Comparison of ENCODE assay signal across 35 cellular contexts in genomic region chr22:30535182-30535581, GRCh38. TPM values are rescaled to one million over a fixed set of nuclear protein-coding genes. Genes with fewer than 3 reads are reported as not detected.
"Had no signal": no experiment of that assay in that cellular context is flagged by ENCODE, and none has a peak within 500 bp of the region (broad histone marks: within the 10 kb centered on the region; RNA-seq: fewer than 3 reads in every experiment).

No MANE protein-coding gene starts in this region.

- H3K4me3 ChIP-seq: ascending aorta, cardiac muscle cell, MG63, Peyer's patch had no signal

- H3K4me1 ChIP-seq: ascending aorta, Peyer's patch had no signal

- H3K27me3 ChIP-seq: ascending aorta, cardiac muscle cell, MG63, Peyer's patch had no signal

- H3K4me1 Mint-ChIP-seq: activated naive CD4-positive, alpha-beta T cell treated with anti-CD3 and anti-CD28 coated beads, Interleukin-2, amount 50 U/mL, for 24 hours; activated T-helper 17 cell treated with anti-CD3 and anti-CD28 coated beads, Interleukin-2, amount 50 U/mL, for 72 hours had no signal

- DNase-seq: activated CD4-positive, alpha-beta T cell treated with anti-CD3 and anti-CD28 coated beads, Interleukin-2, amount 10 ng/mL, durations not matched to agents 24 days and 14 days; activated CD4-positive, alpha-beta T cell treated with anti-CD3 and anti-CD28 coated beads, Interleukin-2, amount 50 U/mL, for 4 hours; activated CD8-positive, alpha-beta T cell treated with anti-CD3 and anti-CD28 coated beads for 36 hours; activated effector memory CD4-positive, alpha-beta T cell treated with anti-CD3 and anti-CD28 coated beads, Interleukin-2, amount 50 U/mL, for 16 hours; activated naive CD4-positive, alpha-beta T cell treated with Interleukin-2 at 50 U/mL for 16 hours; activated naive CD8-positive, alpha-beta T cell treated with anti-CD3 and anti-CD28 coated beads, Interleukin-2, amount 10 ng/mL, durations not matched to agents 7 days and 5 days; activated T-cell treated with anti-CD3 and anti-CD28 coated beads, Interleukin-2, amount 50 U/mL, for 1 hour; activated T-cell treated with anti-CD3 and anti-CD28 coated beads, Interleukin-2, amount 50 U/mL, for 72 hours; amygdala; Kasumi-1; MG63; NCI-H1092 treated with DMSO at 0.1 percent for 48 hours; NCI-H1417; NCI-H146; NCI-H187; NCI-H2029 treated with DMSO at 0.1 percent for 48 hours; NCI-H2107; NCI-H226; NCI-H446 treated with DMSO at 0.1 percent for 48 hours; NCI-H524; NCI-H69; NCI-H82; PC-3; Peyer's patch; Right ventricle myocardium superior had no signal

- H3K9me3 Mint-ChIP-seq: activated CD4-positive, alpha-beta T cell treated with anti-CD3 and anti-CD28 coated beads, Interleukin-2, amount 10 ng/mL, durations not matched to agents 24 days and 14 days; activated CD8-positive, alpha-beta T cell treated with anti-CD3 and anti-CD28 coated beads for 36 hours; activated naive CD4-positive, alpha-beta T cell treated with anti-CD3 and anti-CD28 coated beads, Interleukin-2, amount 50 U/mL, for 24 hours; activated naive CD8-positive, alpha-beta T cell treated with anti-CD3 and anti-CD28 coated beads, Interleukin-2, amount 10 ng/mL, durations not matched to agents 7 days and 5 days; activated T-cell treated with anti-CD3 and anti-CD28 coated beads, Interleukin-2, amount 50 U/mL, for 72 hours; activated T-helper 17 cell treated with anti-CD3 and anti-CD28 coated beads, Interleukin-2, amount 50 U/mL, for 72 hours; central memory CD8-positive, alpha-beta T cell; T-helper 2 cell treated with Interferon-gamma antibody and Interleukin-4, amounts not matched to agents 5 μg/mL and 100 μg/mL, for 36 hours had no signal

- H3K27me3 Mint-ChIP-seq: activated T-helper 17 cell treated with anti-CD3 and anti-CD28 coated beads, Interleukin-2, amount 50 U/mL, for 72 hours had no signal

- ATAC-seq: activated CD8-positive, alpha-beta T cell treated with anti-CD3 and anti-CD28 coated beads for 36 hours; activated T-cell treated with anti-CD3 and anti-CD28 coated beads, Interleukin-2, amount 50 U/mL, for 72 hours; activated T-helper 17 cell treated with anti-CD3 and anti-CD28 coated beads, Interleukin-2, amount 50 U/mL, for 72 hours; PC-3 had no signal

- H3K27ac Mint-ChIP-seq: activated CD4-positive, alpha-beta T cell treated with anti-CD3 and anti-CD28 coated beads, Interleukin-2, amount 10 ng/mL, durations not matched to agents 24 days and 14 days; activated CD8-positive, alpha-beta T cell treated with anti-CD3 and anti-CD28 coated beads for 36 hours; activated naive CD4-positive, alpha-beta T cell treated with anti-CD3 and anti-CD28 coated beads, Interleukin-2, amount 50 U/mL, for 24 hours; activated naive CD8-positive, alpha-beta T cell treated with anti-CD3 and anti-CD28 coated beads, Interleukin-2, amount 10 ng/mL, durations not matched to agents 7 days and 5 days; activated T-cell treated with anti-CD3 and anti-CD28 coated beads, Interleukin-2, amount 50 U/mL, for 72 hours; activated T-helper 17 cell treated with anti-CD3 and anti-CD28 coated beads, Interleukin-2, amount 50 U/mL, for 72 hours; T-helper 2 cell treated with Interferon-gamma antibody and Interleukin-4, amounts not matched to agents 5 μg/mL and 100 μg/mL, for 36 hours had no signal

- FAIRE-seq: TTC549 had no signal

- H3K27ac ChIP-seq: ascending aorta, cardiac muscle cell, Peyer's patch had no signal

- H3K36me3 Mint-ChIP-seq: activated naive CD4-positive, alpha-beta T cell treated with anti-CD3 and anti-CD28 coated beads, Interleukin-2, amount 50 U/mL, for 24 hours; activated naive CD8-positive, alpha-beta T cell treated with anti-CD3 and anti-CD28 coated beads, Interleukin-2, amount 10 ng/mL, durations not matched to agents 7 days and 5 days had no signal

- H3K4me3 Mint-ChIP-seq: activated CD4-positive, alpha-beta T cell treated with anti-CD3 and anti-CD28 coated beads, Interleukin-2, amount 10 ng/mL, durations not matched to agents 24 days and 14 days; activated CD8-positive, alpha-beta T cell treated with anti-CD3 and anti-CD28 coated beads for 36 hours; activated naive CD4-positive, alpha-beta T cell treated with anti-CD3 and anti-CD28 coated beads, Interleukin-2, amount 50 U/mL, for 24 hours; activated naive CD8-positive, alpha-beta T cell treated with anti-CD3 and anti-CD28 coated beads, Interleukin-2, amount 10 ng/mL, durations not matched to agents 7 days and 5 days; activated T-cell treated with anti-CD3 and anti-CD28 coated beads, Interleukin-2, amount 50 U/mL, for 72 hours; activated T-helper 17 cell treated with anti-CD3 and anti-CD28 coated beads, Interleukin-2, amount 50 U/mL, for 72 hours; central memory CD8-positive, alpha-beta T cell; T-helper 2 cell treated with Interferon-gamma antibody and Interleukin-4, amounts not matched to agents 5 μg/mL and 100 μg/mL, for 36 hours had no signal

- H3K9me3 ChIP-seq: ascending aorta, MG63, Peyer's patch had no signal

- H3K36me3 ChIP-seq: ascending aorta, cardiac muscle cell, MG63, Peyer's patch had no signal

RNA-seq across cellular contexts. Expression of gene SEC14L6, which starts 11.4 kb away (rescaled TPM):
- total RNA-seq: activated CD4-positive, alpha-beta T cell treated with anti-CD3 and anti-CD28 coated beads, Interleukin-2, amount 10 ng/mL, durations not matched to agents 24 days and 14 days; activated CD8-positive, alpha-beta memory T cell treated with anti-CD3 and anti-CD28 coated beads for 36 hours; activated CD8-positive, alpha-beta T cell treated with anti-CD3 and anti-CD28 coated beads for 36 hours; activated T-cell treated with anti-CD3 and anti-CD28 coated beads, Interleukin-2, amount 50 U/mL, for 72 hours; activated T-helper 17 cell treated with anti-CD3 and anti-CD28 coated beads, Interleukin-2, amount 50 U/mL, for 72 hours; ascending aorta; PC-3; Right ventricle myocardium superior; T-helper 1 cell treated with Interleukin-12 subunit alpha and Interleukin-12 subunit beta and Interleukin-4 antibody, amounts not matched to agents 30 ng/mL and 1 ng/mL, for 36 hours had no signal

RNA-seq across cellular contexts. Expression of gene SEC14L4, which starts 29.7 kb away (rescaled TPM):
- total RNA-seq: activated CD4-positive, alpha-beta T cell treated with anti-CD3 and anti-CD28 coated beads, Interleukin-2, amount 10 ng/mL, durations not matched to agents 24 days and 14 days; activated CD8-positive, alpha-beta memory T cell treated with anti-CD3 and anti-CD28 coated beads for 36 hours; activated CD8-positive, alpha-beta T cell treated with anti-CD3 and anti-CD28 coated beads for 36 hours; activated naive CD8-positive, alpha-beta T cell treated with anti-CD3 and anti-CD28 coated beads, Interleukin-2, amount 10 ng/mL, durations not matched to agents 7 days and 5 days; activated T-cell treated with anti-CD3 and anti-CD28 coated beads, Interleukin-2, amount 50 U/mL, for 72 hours; activated T-helper 17 cell treated with anti-CD3 and anti-CD28 coated beads, Interleukin-2, amount 50 U/mL, for 72 hours; ascending aorta; chondrocyte; Peyer's patch; Right ventricle myocardium superior; T-helper 1 cell treated with Interleukin-12 subunit alpha and Interleukin-12 subunit beta and Interleukin-4 antibody, amounts not matched to agents 30 ng/mL and 1 ng/mL, for 36 hours had no signal

RNA-seq across cellular contexts. Expression of gene GAL3ST1, which starts 39.3 kb away (rescaled TPM):
- total RNA-seq: activated CD4-positive, alpha-beta T cell treated with anti-CD3 and anti-CD28 coated beads, Interleukin-2, amount 10 ng/mL, durations not matched to agents 24 days and 14 days; activated CD8-positive, alpha-beta memory T cell treated with anti-CD3 and anti-CD28 coated beads for 36 hours; activated CD8-positive, alpha-beta T cell treated with anti-CD3 and anti-CD28 coated beads for 36 hours; ascending aorta; PC-3; T-helper 1 cell treated with Interleukin-12 subunit alpha and Interleukin-12 subunit beta and Interleukin-4 antibody, amounts not matched to agents 30 ng/mL and 1 ng/mL, for 36 hours had no signal
